ENCODE assay signal across 15 cellular contexts in the genomic region with DNA sequence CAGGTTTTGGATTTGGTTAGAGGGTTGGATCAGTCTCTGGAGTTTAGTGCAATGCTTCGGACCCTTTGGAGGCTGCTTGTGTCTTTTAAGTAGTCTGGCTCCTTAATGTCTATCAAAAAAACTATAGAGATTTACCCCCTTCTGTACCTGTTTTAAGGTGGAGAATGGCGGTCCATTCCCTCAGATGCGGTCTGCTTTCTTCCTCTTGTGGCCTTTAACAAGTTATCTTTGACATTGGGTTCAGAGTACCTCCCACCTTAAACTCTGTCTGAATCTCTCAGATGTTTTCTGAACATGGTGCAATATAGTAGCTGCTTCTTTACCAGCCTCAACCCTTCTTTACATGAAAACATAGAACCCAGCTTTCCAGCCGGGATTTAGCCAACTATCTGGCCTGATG. TPM values are rescaled to one million over a fixed set of nuclear protein-coding genes. Genes with fewer than 3 reads are reported as not detected.
DNase-seq lines count a peak whose midpoint lies in the region; ATAC-seq and TF ChIP-seq lines count a peak whose summit lies in the region.
"Had no signal": no experiment of that assay in that cellular context is flagged by ENCODE, and none has a peak within 500 bp of the region (broad histone marks: within the 10 kb centered on the region; RNA-seq: fewer than 3 reads in every experiment).

No MANE protein-coding gene starts in this region.

- H3K4me3 Mint-ChIP-seq in activated T-helper 17 cell treated with anti-CD3 and anti-CD28 coated beads, Interleukin-2, amount 50 U/mL, for 72 hours = peak overlapping the region; percentile 87
- peak overlapping the region; percentile 91 for H3K4me3 Mint-ChIP-seq in natural killer cell treated with Interleukin-12 subunit alpha and Interleukin-12 subunit beta and Interleukin-15 and Interleukin-18, amount 100 ng/mL, for 72 hours

- peaks cover 83% of the 10 kb centered on the region for H3K79me2 ChIP-seq in SK-N-SH (ENCODE audit: insufficient read depth)

- intact Hi-C loops in vagina (cut with DNase I) = no loop called here

- peak overlapping the region; percentile 70 for H3K4me2 ChIP-seq in SK-N-SH

- H3K36me3 ChIP-seq in SK-N-SH (replicated peaks in 1 of 2; ENCODE audit: control insufficient read depth in 1 of 2, insufficient read depth in 2 of 2, low read length in 1 of 2) = peaks cover 3 to 26% of the 10 kb centered on the region in 2 experiments
- H3K36me3 ChIP-seq in vagina = no peaks in the 10 kb centered on the region

- peaks cover 12 to 33% of the 10 kb centered on the region in 2 experiments for H3K4me1 ChIP-seq in SK-N-SH (ENCODE audit: control insufficient read depth in 1 of 2, insufficient read depth in 2 of 2, low read depth in 1 of 2, low read length in 1 of 2)
- H3K4me1 ChIP-seq in vagina = peaks cover 55% of the 10 kb centered on the region

- H3K27ac ChIP-seq in SK-N-SH (ENCODE audit: low read depth in 2 of 2, low read length in 1 of 2) (no peak overlapping the region), vagina (no peak overlapping the region)
- H3K27ac ChIP-seq: 22Rv1, skin epidermis, testis had no signal

- no peak for DNase-seq in SK-N-SH
- no peak for DNase-seq in HFF-Myc (ENCODE audit: extremely low read depth, low read depth)
- no peak for DNase-seq in natural killer cell treated with Interleukin-12 subunit alpha and Interleukin-12 subunit beta and Interleukin-15 and Interleukin-18, amount 100 ng/mL, for 72 hours (ENCODE audit: low spot score)
- no peak for DNase-seq in vagina (ENCODE audit: extremely low spot score in 2 of 2)
- DNase-seq in iPS-NIHi7 (ENCODE audit: extremely low spot score) = no peak
- DNase-seq: KBM-7, NCI-H187 treated with DMSO at 0.1 percent for 48 hours, NCI-H748 treated with DMSO at 0.1 percent for 48 hours, Right ventricle myocardium superior, testis had no signal

- no peaks in the 10 kb centered on the region for H3K9me2 ChIP-seq in SK-N-SH

- POLR2A ChIA-PET in SK-N-SH (lab: Yijun Ruan, JAX) = no interaction called here

- no peak overlapping the region for H3K27ac Mint-ChIP-seq in activated T-helper 17 cell treated with anti-CD3 and anti-CD28 coated beads, Interleukin-2, amount 50 U/mL, for 72 hours
- peak overlapping the region; percentile 28 to 95 for H3K27ac Mint-ChIP-seq in natural killer cell treated with Interleukin-12 subunit alpha and Interleukin-12 subunit beta and Interleukin-15 and Interleukin-18, amount 100 ng/mL, for 72 hours

- H3K4me3 ChIP-seq in SK-N-SH (ENCODE audit: low read depth in 2 of 2, low read length in 1 of 2) (peak overlapping the region in 1 of 2 experiments; percentile 97; a peak in 1 of 4 replicates), HFF-Myc (replicated peaks; ENCODE audit: low read depth, low read length) (0 out of 2 replicates have a peak overlapping the region, but pooled peaks have one; percentile 7), vagina (no peak overlapping the region)
- H3K4me3 ChIP-seq: skin epidermis, testis had no signal

- H3K36me3 Mint-ChIP-seq in activated T-helper 17 cell treated with anti-CD3 and anti-CD28 coated beads, Interleukin-2, amount 50 U/mL, for 72 hours (ENCODE audit: low read depth) = peaks cover 38% of the 10 kb centered on the region
- H3K36me3 Mint-ChIP-seq in natural killer cell treated with Interleukin-12 subunit alpha and Interleukin-12 subunit beta and Interleukin-15 and Interleukin-18, amount 100 ng/mL, for 72 hours = peaks cover 7% of the 10 kb centered on the region

- no peak overlapping the region for H3K9ac ChIP-seq in SK-N-SH

- no peak for ATAC-seq in SK-N-SH treated with all-trans-retinoic acid at 6 μM for 48 hours
- ATAC-seq in activated T-helper 17 cell treated with anti-CD3 and anti-CD28 coated beads, Interleukin-2, amount 50 U/mL, for 72 hours (replicated peaks) = no peak
- ATAC-seq in natural killer cell treated with Interleukin-12 subunit alpha and Interleukin-12 subunit beta and Interleukin-15 and Interleukin-18, amount 100 ng/mL, for 72 hours = no peak
- no peak for ATAC-seq in HG03139 (IDR thresholded peaks at IDR 0.05; ENCODE audit: unreplicated experiment)

- TF ChIP-seq CTCF in SK-N-SH (IDR thresholded peaks at IDR 0.05) (no peak), HFF-Myc (IDR thresholded peaks at IDR 0.05; ENCODE audit: low read depth, low read length, missing control alignments) (no peak), vagina (IDR thresholded peaks at IDR 0.05) (no peak)

- H3K9me3 Mint-ChIP-seq in activated T-helper 17 cell treated with anti-CD3 and anti-CD28 coated beads, Interleukin-2, amount 50 U/mL, for 72 hours = no peaks in the 10 kb centered on the region
- H3K9me3 Mint-ChIP-seq in natural killer cell treated with Interleukin-12 subunit alpha and Interleukin-12 subunit beta and Interleukin-15 and Interleukin-18, amount 100 ng/mL, for 72 hours = no peaks in the 10 kb centered on the region

- no peaks in the 10 kb centered on the region for H3K27me3 Mint-ChIP-seq in activated T-helper 17 cell treated with anti-CD3 and anti-CD28 coated beads, Interleukin-2, amount 50 U/mL, for 72 hours
- H3K27me3 Mint-ChIP-seq in natural killer cell treated with Interleukin-12 subunit alpha and Interleukin-12 subunit beta and Interleukin-15 and Interleukin-18, amount 100 ng/mL, for 72 hours = no peaks in the 10 kb centered on the region

- H4K20me1 ChIP-seq in SK-N-SH (ENCODE audit: insufficient read depth) = peaks cover 47% of the 10 kb centered on the region

- TF ChIP-seq RAD21 in SK-N-SH (IDR thresholded peaks at IDR 0.05; ENCODE audit: low read length) = no peak

- no peak overlapping the region for H2AFZ ChIP-seq in SK-N-SH (ENCODE audit: low read depth)

- H3K9me3 ChIP-seq in SK-N-SH (no peaks in the 10 kb centered on the region), vagina (no peaks in the 10 kb centered on the region)
- H3K9me3 ChIP-seq: testis had no signal

- peaks cover 37% of the 10 kb centered on the region for H3F3A ChIP-seq in SK-N-SH (replicated peaks; ENCODE audit: insufficient read depth)

- CTCF ChIA-PET in SK-N-SH (lab: Yijun Ruan, JAX) = interaction anchor here (0.9 kb wide), 1 partner anchor 63 kb away, joined by 3 read pairs; no protein-coding TSS in a partner anchor

- 93% methylated on average over 4 of the region's 4 CpGs for WGBS in SK-N-SH (ENCODE audit: low lambda C conversion rate)

- TF ChIP-seq POLR2A in vagina (IDR thresholded peaks at IDR 0.05) = no peak

- TF ChIP-seq EP300 in SK-N-SH (IDR thresholded peaks at IDR 0.05; ENCODE audit: borderline replicate concordance in 1 of 2, low read depth in 1 of 2, low read length in 1 of 2) = no peak

- no peaks in the 10 kb centered on the region for H3K27me3 ChIP-seq in SK-N-SH (ENCODE audit: insufficient read depth)
- H3K27me3 ChIP-seq in vagina = no peaks in the 10 kb centered on the region
- H3K27me3 ChIP-seq: testis had no signal

- peaks cover 27% of the 10 kb centered on the region for H3K4me1 Mint-ChIP-seq in activated T-helper 17 cell treated with anti-CD3 and anti-CD28 coated beads, Interleukin-2, amount 50 U/mL, for 72 hours
- peaks cover 30 to 51% of the 10 kb centered on the region in 2 donors for H3K4me1 Mint-ChIP-seq in natural killer cell treated with Interleukin-12 subunit alpha and Interleukin-12 subunit beta and Interleukin-15 and Interleukin-18, amount 100 ng/mL, for 72 hours (ENCODE audit: low read depth in 2 of 2)

TF ChIP-seq in SK-N-SH, 30 proteins besides CTCF, POLR2A, EP300 and RAD21:
- TF ChIP-seq EZH2phosphoT487 (IDR thresholded peaks at IDR 0.05; ENCODE audit: borderline replicate concordance, low read depth) (no peak), MAX (IDR thresholded peaks at IDR 0.05; ENCODE audit: low read depth) (no peak), SIN3A (IDR thresholded peaks at IDR 0.05; ENCODE audit: borderline replicate concordance, low read depth, low read length) (no peak), RXRA (IDR thresholded peaks at IDR 0.05; ENCODE audit: borderline replicate concordance, low read depth) (no peak)

TF ChIP-seq in SK-N-SH treated with all-trans-retinoic acid at 6 μM for 48 hours, 23 proteins besides CTCF, POLR2A, EP300 and RAD21 (continues in another document):
- TF ChIP-seq PATZ1 (CRISPR knock-in tag; IDR thresholded peaks at IDR 0.05; ENCODE audit: borderline replicate concordance) = no peak

RNA-seq across cellular contexts. Expression of gene IPO9, which starts 2.4 kb away (rescaled TPM):
- 24.5 and 30.7 TPM in 2 replicates for polyA plus RNA-seq in SK-N-SH (2012; rRNA removed)
- polyA plus RNA-seq in SK-N-SH (2012; cell fraction: cytosol; rRNA removed) = 17.3 and 21.7 TPM in 2 replicates
- 49.1 and 58.6 TPM in 2 replicates for polyA plus RNA-seq in SK-N-SH (2012; cell fraction: nucleus; rRNA removed)
- 10 to 100 TPM; 54.3 to 70.2 TPM for total RNA-seq in activated T-helper 17 cell treated with anti-CD3 and anti-CD28 coated beads, Interleukin-2, amount 50 U/mL, for 72 hours
- 10 to 100 TPM; 61.4 to 91.0 TPM for total RNA-seq in natural killer cell treated with Interleukin-12 subunit alpha and Interleukin-12 subunit beta and Interleukin-15 and Interleukin-18, amount 100 ng/mL, for 72 hours
- total RNA-seq in vagina = 12.8 TPM

RNA-seq across cellular contexts. Expression of gene SHISA4, which starts 57.3 kb away (rescaled TPM):
- 42.1 and 50.5 TPM in 2 replicates for polyA plus RNA-seq in SK-N-SH (2012; rRNA removed)
- 23.2 and 33.5 TPM in 2 replicates for polyA plus RNA-seq in SK-N-SH (2012; cell fraction: cytosol; rRNA removed)
- polyA plus RNA-seq in SK-N-SH (2012; cell fraction: nucleus; rRNA removed) = 35.0 and 43.6 TPM in 2 replicates
- 1 to 10 TPM in 1 of 2 donors, under 1 TPM in 1; 0.69 to 1.6 TPM for total RNA-seq in activated T-helper 17 cell treated with anti-CD3 and anti-CD28 coated beads, Interleukin-2, amount 50 U/mL, for 72 hours
- total RNA-seq in natural killer cell treated with Interleukin-12 subunit alpha and Interleukin-12 subunit beta and Interleukin-15 and Interleukin-18, amount 100 ng/mL, for 72 hours = 1 to 10 TPM; 2.5 TPM
- 16.2 TPM for total RNA-seq in vagina
